In genomic region chr14:92106095-92106937, GRCh38 we compare ENCODE assay signal across 8 cellular contexts.
DNase-seq lines count a peak whose midpoint lies in the region; ATAC-seq and TF ChIP-seq lines count a peak whose summit lies in the region.

Gene ATXN3, minus strand, starts transcription at chr14:92106582. Its CDS starts 30 bp downstream, at chr14:92106552.

- peak; percentile 89 for ATAC-seq in GM21447 (IDR thresholded peaks at IDR 0.05; ENCODE audit: unreplicated experiment)

- DNase-seq in DMS 273 treated with DMSO at 0.1 percent for 48 hours (lab: John Stamatoyannopoulos, UW): peak; percentile 94
- DNase-seq in HuH-7 (ENCODE audit: low spot score): peak; percentile 91
- peak; percentile 96 for DNase-seq in activated CD8-positive, alpha-beta memory T cell treated with anti-CD3 and anti-CD28 coated beads, Interleukin-2, amount 50 U/mL, for 48 hours
- DNase-seq in epidermal melanocyte (ENCODE audit: insufficient read length, low spot score): peak; percentile 93
- peak; percentile 96 for DNase-seq in middle frontal gyrus (ENCODE audit: extremely low spot score, low spot score)
- DNase-seq in stimulated activated CD8-positive, alpha-beta memory T cell treated with anti-CD3 and anti-CD28 coated beads, Interleukin-2, amount 100 ng/mL, for 48 hours (ENCODE audit: low read depth in 2 of 2): peak; percentile 92 to 93

- peaks cover 29% of the 10 kb centered on the region for H3K79me2 ChIP-seq in OCI-LY1 (ENCODE audit: insufficient read depth, low read length)

- no peaks in the 10 kb centered on the region for H3F3A ChIP-seq in OCI-LY1 (ENCODE audit: insufficient read depth, low read length)

- H3K4me3 ChIP-seq in OCI-LY1 (ENCODE audit: low read depth, low read length, poor library complexity, severe bottlenecking): peak within 1 kb of the TSS; percentile 87

- TF ChIP-seq CTCF in OCI-LY1 (IDR thresholded peaks at IDR 0.05; ENCODE audit: low read length): peak; percentile 68

- no peaks in the 10 kb centered on the region for H3K36me3 ChIP-seq in OCI-LY1 (ENCODE audit: insufficient read depth, low read length)

- H3K4me1 ChIP-seq in OCI-LY1 (ENCODE audit: insufficient read depth, low read length, severe bottlenecking): peaks cover 54% of the 10 kb centered on the region

- no peaks in the 10 kb centered on the region for H3K27me3 ChIP-seq in OCI-LY1 (ENCODE audit: insufficient read depth, low read length)

- peak within 1 kb of the TSS; percentile 87 for H3K9ac ChIP-seq in OCI-LY1 (ENCODE audit: low read length)

- H3K9me2 ChIP-seq in OCI-LY1 (ENCODE audit: low read depth, low read length): no peaks in the 10 kb centered on the region

- H4K20me1 ChIP-seq in OCI-LY1 (ENCODE audit: insufficient read depth, low read length): no peaks in the 10 kb centered on the region

- H3K27ac ChIP-seq in OCI-LY1 (ENCODE audit: low read depth, low read length, poor library complexity, severe bottlenecking): peak within 1 kb of the TSS; percentile 88

- H3K4me2 ChIP-seq in OCI-LY1 (ENCODE audit: low read length): peak within 1 kb of the TSS; percentile 83

- no peaks in the 10 kb centered on the region for H3K9me3 ChIP-seq in OCI-LY1 (ENCODE audit: low read length)

- peak within 1 kb of the TSS; percentile 83 for H2AFZ ChIP-seq in OCI-LY1 (ENCODE audit: low read length)

Comparison
In these comparisons a context has a peak if more than half of its experiments do, and no peak if none do; other contexts are left out.
1. Peak in every context shown above with its lines: DNase-seq, ATAC-seq, H3K4me3 ChIP-seq and H3K27ac ChIP-seq.